8 cellular contexts compared by ENCODE assay signal in the genomic region with DNA sequence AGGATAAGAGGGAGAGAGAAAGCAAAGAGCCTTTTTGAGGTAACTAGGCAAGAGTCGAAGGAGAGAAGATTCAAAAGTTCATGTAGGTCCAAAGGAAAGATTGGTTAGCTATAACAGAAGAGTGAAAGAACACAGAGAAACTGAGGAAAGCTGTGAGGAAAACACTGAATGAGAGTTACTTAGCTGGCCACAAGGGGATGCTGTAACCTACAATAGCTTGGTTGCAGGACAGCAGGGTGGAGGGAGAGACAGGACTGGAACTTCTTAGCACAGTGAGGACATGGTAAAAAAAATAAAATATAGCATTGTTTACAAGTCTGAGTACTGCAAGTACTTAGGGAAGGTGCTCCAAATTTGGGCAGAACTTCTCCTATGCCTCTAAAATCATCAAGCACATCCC. TPM values are rescaled to one million over a fixed set of nuclear protein-coding genes. Genes with fewer than 3 reads are reported as not detected.
DNase-seq lines count a peak whose midpoint lies in the region; ATAC-seq and TF ChIP-seq lines count a peak whose summit lies in the region.
"Had no signal": no experiment of that assay in that cellular context is flagged by ENCODE, and none has a peak within 500 bp of the region (broad histone marks: within the 10 kb centered on the region; RNA-seq: fewer than 3 reads in every experiment).

No MANE protein-coding gene starts in this region.

- TF ChIP-seq CTCF in GM12873 (IDR thresholded peaks at IDR 0.05; ENCODE audit: insufficient read depth, low read depth, low read length, missing control alignments) (peak; percentile 76), esophagus squamous epithelium (IDR thresholded peaks at IDR 0.05) (peak in 5 of 6 experiments; percentile 33 to 48 (median 36)), sigmoid colon (IDR thresholded peaks at IDR 0.05) (peak; percentile 38 to 80 (median 59))

- H3K4me1 Mint-ChIP-seq in stimulated activated naive CD8-positive, alpha-beta T cell treated with anti-CD3 and anti-CD28 coated beads, Interleukin-15, amount 100 ng/mL, for 72 hours = no peaks in the 10 kb centered on the region

- H3K36me3 ChIP-seq in esophagus squamous epithelium (no peaks in the 10 kb centered on the region), sigmoid colon (no peaks in the 10 kb centered on the region)

- H3K9me3 Mint-ChIP-seq in stimulated activated naive CD8-positive, alpha-beta T cell treated with anti-CD3 and anti-CD28 coated beads, Interleukin-15, amount 100 ng/mL, for 72 hours = no peaks in the 10 kb centered on the region

- H3K27ac Mint-ChIP-seq in stimulated activated naive CD8-positive, alpha-beta T cell treated with anti-CD3 and anti-CD28 coated beads, Interleukin-15, amount 100 ng/mL, for 72 hours = no peak overlapping the region

- DNase-seq in NCI-H526 treated with DMSO at 0.1 percent for 48 hours (lab: John Stamatoyannopoulos, UW) (peak; percentile 28), esophagus squamous epithelium (lab: John Stamatoyannopoulos, UW) (no peak), sigmoid colon (no peak), DMS79 treated with DMSO at 0.1 percent for 48 hours (lab: John Stamatoyannopoulos, UW) (no peak), NCI-H2171 treated with DMSO at 0.1 percent for 48 hours (lab: John Stamatoyannopoulos, UW) (no peak)
- no peak for DNase-seq in stimulated activated naive CD8-positive, alpha-beta T cell treated with anti-CD3 and anti-CD28 coated beads, Interleukin-15, amount 100 ng/mL, for 72 hours

- no peak overlapping the region for H3K27ac ChIP-seq in esophagus squamous epithelium
- no peak overlapping the region for H3K27ac ChIP-seq in sigmoid colon
- H3K27ac ChIP-seq: epithelial cell of prostate had no signal

- intact Hi-C loops in esophagus squamous epithelium (cut with DNase I) (no loop called here), sigmoid colon (cut with DNase I) (no loop called here)

- H3K27me3 Mint-ChIP-seq in stimulated activated naive CD8-positive, alpha-beta T cell treated with anti-CD3 and anti-CD28 coated beads, Interleukin-15, amount 100 ng/mL, for 72 hours = no peaks in the 10 kb centered on the region

- ATAC-seq in stimulated activated naive CD8-positive, alpha-beta T cell treated with anti-CD3 and anti-CD28 coated beads, Interleukin-15, amount 100 ng/mL, for 72 hours = no peak

- peaks cover 0 to 10% (median 0%) of the 10 kb centered on the region in 3 donors for H3K4me1 ChIP-seq in esophagus squamous epithelium
- peaks cover 0 to 35% (median 10%) of the 10 kb centered on the region in 4 donors for H3K4me1 ChIP-seq in sigmoid colon

- H3K9me3 ChIP-seq in esophagus squamous epithelium = no peaks in the 10 kb centered on the region
- H3K9me3 ChIP-seq in sigmoid colon = no peaks in the 10 kb centered on the region

- H3K4me3 ChIP-seq in esophagus squamous epithelium = no peak overlapping the region
- H3K4me3 ChIP-seq in sigmoid colon = no peak overlapping the region

- WGBS in esophagus squamous epithelium, 2 donors = 42 to 45% methylated on average over 1 of the region's 1 CpG
- WGBS in sigmoid colon, 2 donors = 22 to 44% methylated on average over 1 of the region's 1 CpG

- TF ChIP-seq EP300 in sigmoid colon (IDR thresholded peaks at IDR 0.05) = no peak

- TF ChIP-seq POLR2A in esophagus squamous epithelium (IDR thresholded peaks at IDR 0.05) (no peak), sigmoid colon (IDR thresholded peaks at IDR 0.05) (no peak)

- H3K4me3 Mint-ChIP-seq in stimulated activated naive CD8-positive, alpha-beta T cell treated with anti-CD3 and anti-CD28 coated beads, Interleukin-15, amount 100 ng/mL, for 72 hours = no peak overlapping the region

- H3K27me3 ChIP-seq in esophagus squamous epithelium (no peaks in the 10 kb centered on the region), sigmoid colon (no peaks in the 10 kb centered on the region)

RNA-seq across cellular contexts. Expression of gene RAI2, which starts 48.3 kb away (rescaled TPM):
- 10 to 100 TPM in 1 of 4 donors, 1 to 10 TPM in 1, under 1 TPM in 2; 0.38 to 17.7 (median 2.5) TPM for total RNA-seq in esophagus squamous epithelium
- total RNA-seq in sigmoid colon = 10 to 100 TPM; 11.8 to 26.0 (median 21.7) TPM
- polyA plus RNA-seq in sigmoid colon = 10 to 100 TPM in 2 of 3 donors, 1 to 10 TPM in 1; 3.7 to 24.6 (median 10.2) TPM
